8 cellular contexts compared by ENCODE assay signal in the genomic region with DNA sequence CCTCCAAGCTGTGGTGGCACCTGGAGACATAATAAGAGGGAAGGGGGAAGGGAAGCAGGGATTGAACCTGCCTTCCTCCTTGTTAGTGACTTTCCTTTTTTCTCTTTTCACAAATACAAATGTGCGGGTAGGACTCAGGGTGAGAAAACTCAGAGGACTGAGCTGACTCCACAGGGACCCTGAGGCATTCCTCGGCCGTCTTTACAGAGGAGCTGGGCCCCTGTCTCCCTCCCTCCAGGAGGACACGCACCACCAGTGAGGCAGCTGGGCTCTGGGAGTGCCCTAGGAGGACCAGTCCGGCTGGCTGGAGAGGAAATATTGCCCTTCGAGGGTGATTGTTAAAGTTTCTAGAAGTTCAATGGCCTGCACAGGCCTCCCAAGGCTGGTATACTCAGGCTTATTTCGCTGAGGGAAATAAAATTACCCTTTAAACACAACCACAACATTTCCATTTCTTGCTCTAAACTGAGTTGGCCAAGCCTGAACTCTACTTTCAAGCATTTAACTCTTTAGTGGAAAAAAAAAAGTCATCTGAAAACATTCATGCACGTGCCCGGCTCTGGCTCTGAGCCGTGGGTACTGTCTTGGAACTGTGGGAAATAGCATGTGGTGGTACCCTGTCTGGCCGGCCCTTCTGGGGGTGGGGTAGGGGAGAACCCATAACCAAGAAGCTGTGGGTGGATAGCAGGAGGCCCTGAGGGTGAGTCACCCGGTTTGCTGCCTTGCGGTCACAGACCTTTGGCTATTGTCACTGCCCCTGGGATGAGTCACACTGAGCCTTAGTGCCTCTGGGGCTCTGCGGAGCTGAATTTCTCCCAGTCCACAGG.
DNase-seq lines count a peak whose midpoint lies in the region; ATAC-seq and TF ChIP-seq lines count a peak whose summit lies in the region.

No MANE protein-coding gene starts in this region.

- intact Hi-C loops in activated naive CD4-positive, alpha-beta T cell treated with anti-CD3 and anti-CD28 coated beads for 36 hours (cut with micrococcal nuclease): no loop called here

- TF ChIP-seq CTCF in GM10248 (IDR thresholded peaks at IDR 0.05; ENCODE audit: control extremely low read depth, extremely low read depth, low read depth, missing control alignments) (no peak), Peyer's patch (IDR thresholded peaks at IDR 0.05) (no peak)

- peak; percentile 81 for ATAC-seq in HG03025 (IDR thresholded peaks at IDR 0.05; ENCODE audit: low FRiP score, unreplicated experiment)
- no peak for ATAC-seq in GM19467 (IDR thresholded peaks at IDR 0.05; ENCODE audit: unreplicated experiment)

- CTCF ChIA-PET in GM10248 (lab: Yijun Ruan, JAX): interaction anchor here (0.8 kb wide), 1 partner anchor 20 kb away, joined by 3 read pairs; no protein-coding TSS in a partner anchor
- CTCF ChIA-PET in activated naive CD4-positive, alpha-beta T cell treated with anti-CD3 and anti-CD28 coated beads for 36 hours (lab: Charles Lee): no interaction called here

- H3K9me3 ChIP-seq in Peyer's patch: no peaks in the 10 kb centered on the region

- POLR2A ChIA-PET in GM10248 (lab: Yijun Ruan, JAX): no interaction called here

- H3K27ac Mint-ChIP-seq in activated naive CD4-positive, alpha-beta T cell treated with anti-CD3 and anti-CD28 coated beads for 36 hours: no peak overlapping the region

- H3K36me3 ChIP-seq in Peyer's patch (no peaks in the 10 kb centered on the region), H7 (replicated peaks; ENCODE audit: control insufficient read depth, insufficient read depth, low read length) (no peaks in the 10 kb centered on the region)

- no peak for TF ChIP-seq POLR2A in Peyer's patch (IDR thresholded peaks at IDR 0.05)

- no peak overlapping the region for H3K4me3 Mint-ChIP-seq in activated naive CD4-positive, alpha-beta T cell treated with anti-CD3 and anti-CD28 coated beads for 36 hours

- peak overlapping the region in 2 of 4 donors; percentile 55 to 71 for H3K27ac ChIP-seq in Peyer's patch

- no peaks in the 10 kb centered on the region for H3K4me1 ChIP-seq in Peyer's patch

- no peaks in the 10 kb centered on the region for H3K9me3 Mint-ChIP-seq in activated naive CD4-positive, alpha-beta T cell treated with anti-CD3 and anti-CD28 coated beads for 36 hours

- no peaks in the 10 kb centered on the region for H3K4me1 Mint-ChIP-seq in activated naive CD4-positive, alpha-beta T cell treated with anti-CD3 and anti-CD28 coated beads for 36 hours (ENCODE audit: low read depth)

- H3K4me3 ChIP-seq in Peyer's patch (no peak overlapping the region), H7 (ENCODE audit: insufficient read depth, low read depth, low read length) (no peak overlapping the region)

- H3K27me3 ChIP-seq in Peyer's patch: no peaks in the 10 kb centered on the region
- no peaks in the 10 kb centered on the region for H3K27me3 ChIP-seq in H7 (ENCODE audit: control insufficient read depth, insufficient read depth, low read length)

- DNase-seq in GM10248 (ENCODE audit: extremely low spot score) (peak; percentile 61), amniotic stem cell (lab: John Stamatoyannopoulos, UW) (peak; percentile 46), mucosa of gallbladder (ENCODE audit: low spot score) (peak; percentile 55), Peyer's patch (no peak), H7 (no peak)
- DNase-seq in activated naive CD4-positive, alpha-beta T cell treated with anti-CD3 and anti-CD28 coated beads for 36 hours: no peak

- peaks cover 2% of the 10 kb centered on the region for H3K27me3 Mint-ChIP-seq in activated naive CD4-positive, alpha-beta T cell treated with anti-CD3 and anti-CD28 coated beads for 36 hours (ENCODE audit: low read depth)

- no peaks in the 10 kb centered on the region for H3K36me3 Mint-ChIP-seq in activated naive CD4-positive, alpha-beta T cell treated with anti-CD3 and anti-CD28 coated beads for 36 hours (ENCODE audit: low read depth)

Comparison
In these comparisons a context has a peak if more than half of its experiments do, and no peak if none do; other contexts are left out.
1. DNase-seq: peak in GM10248 (single experiment), amniotic stem cell (single experiment) and mucosa of gallbladder (single experiment); none in Peyer's patch (0 of 3), activated naive CD4-positive, alpha-beta T cell treated with anti-CD3 and anti-CD28 coated beads for 36 hours (single experiment) and H7 (single experiment).